Comparison of ENCODE assay signal across 19 cellular contexts in genomic region chr6:14309516-14309915, GRCh38.
"Had no signal": no experiment of that assay in that cellular context is flagged by ENCODE, and none has a peak within 500 bp of the region (broad histone marks: within the 10 kb centered on the region; RNA-seq: fewer than 3 reads in every experiment).

No MANE protein-coding gene starts in this region.

- H3K27ac ChIP-seq: body of pancreas, esophagus squamous epithelium, thyroid gland had no signal

- DNase-seq: activated CD4-positive, alpha-beta T cell treated with anti-CD3 and anti-CD28 coated beads, Interleukin-2, amount 10 ng/mL, durations not matched to agents 7 days and 5 days; activated CD8-positive, alpha-beta T cell treated with anti-CD3 and anti-CD28 coated beads, Interleukin-2, amount 10 ng/mL, durations not matched to agents 7 days and 5 days; activated naive CD4-positive, alpha-beta T cell treated with Interleukin-2 at 50 U/mL for 16 hours; activated naive CD8-positive, alpha-beta T cell treated with anti-CD3 and anti-CD28 coated beads, Interleukin-2, amount 10 ng/mL, durations not matched to agents 7 days and 5 days; activated T-cell treated with anti-CD3 and anti-CD28 coated beads, Interleukin-2, amount 50 U/mL, for 24 hours; body of pancreas; dermis blood vessel endothelial cell; effector memory CD4-positive, alpha-beta T cell; esophagus squamous epithelium; left cardiac atrium; nephron progenitor cell; nucleus accumbens; stimulated activated CD4-positive, alpha-beta T cell treated with anti-CD3 and anti-CD28 coated beads, Interleukin-12 subunit alpha, Interleukin-12 subunit beta, amount 100 ng/mL, for 4 hours; stimulated activated CD4-positive, alpha-beta T cell treated with anti-CD3 and anti-CD28 coated beads, Interleukin-1b, Interleukin-23, amount 100 ng/mL, for 48 hours; stimulated activated CD8-positive, alpha-beta memory T cell treated with anti-CD3 and anti-CD28 coated beads, Interleukin-4, amount 100 ng/mL, for 48 hours; stimulated activated naive CD4-positive, alpha-beta T cell; thyroid gland had no signal

- H3K36me3 ChIP-seq: esophagus squamous epithelium, thyroid gland had no signal

- H3K4me3 ChIP-seq: body of pancreas, esophagus squamous epithelium, lung, thyroid gland had no signal

- ATAC-seq: activated CD4-positive, CD25-positive, alpha-beta regulatory T cell treated with anti-CD3 and anti-CD28 coated beads, Interleukin-2, amount 50 U/mL, for 24 hours; activated CD8-positive, alpha-beta T cell treated with anti-CD3 and anti-CD28 coated beads, Interleukin-2, amount 10 ng/mL, durations not matched to agents 7 days and 5 days; body of pancreas; left cardiac atrium had no signal

- H3K27me3 ChIP-seq: body of pancreas, esophagus squamous epithelium, thyroid gland had no signal

- H3K9me3 ChIP-seq: body of pancreas, esophagus squamous epithelium, thyroid gland had no signal
